8 cellular contexts compared by ENCODE assay signal in the genomic region with DNA sequence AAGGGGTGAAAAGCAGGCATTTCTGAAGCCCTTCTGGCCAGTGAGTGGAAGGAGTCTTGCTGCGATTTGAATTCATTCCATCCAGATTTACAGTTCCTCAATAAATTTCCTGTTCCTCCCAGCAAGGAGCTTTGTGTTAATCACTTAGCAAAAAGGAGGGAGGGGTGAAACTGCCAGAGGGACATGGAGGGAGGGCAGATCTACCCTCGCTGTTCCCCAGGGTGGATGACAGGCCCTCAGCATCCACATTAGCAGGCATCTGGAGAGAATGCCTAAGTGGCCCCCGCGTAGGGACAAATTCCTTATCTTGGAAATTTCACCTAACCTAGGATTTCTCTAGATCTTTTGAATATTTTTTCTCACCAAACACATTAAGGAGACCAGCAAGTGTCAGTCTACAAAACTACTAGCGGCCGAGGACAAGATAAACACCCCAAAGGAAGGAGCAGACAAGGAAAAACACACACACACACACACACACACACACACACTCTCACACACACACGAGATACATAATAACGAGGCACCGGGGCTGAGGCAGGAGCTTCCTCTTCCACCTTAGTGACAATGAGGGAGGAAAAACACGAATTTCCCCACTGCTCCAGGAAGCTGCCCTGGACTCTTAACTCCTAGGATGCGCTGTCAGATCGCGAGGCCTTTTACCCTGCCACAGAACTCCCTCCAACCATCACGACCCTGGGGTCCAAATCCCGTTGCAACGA. TPM values are rescaled to one million over a fixed set of nuclear protein-coding genes. Genes with fewer than 3 reads are reported as not detected.
DNase-seq lines count a peak whose midpoint lies in the region; ATAC-seq and TF ChIP-seq lines count a peak whose summit lies in the region.

No MANE protein-coding gene starts in this region.

- H3K27ac Mint-ChIP-seq in activated CD4-positive, alpha-beta memory T cell treated with anti-CD3 and anti-CD28 coated beads, Interleukin-2, amount 10 ng/mL, durations not matched to agents 7 days and 5 days: peak overlapping the region; percentile 86

- peaks cover 51% of the 10 kb centered on the region for H3K36me3 Mint-ChIP-seq in activated CD4-positive, alpha-beta memory T cell treated with anti-CD3 and anti-CD28 coated beads, Interleukin-2, amount 10 ng/mL, durations not matched to agents 7 days and 5 days (ENCODE audit: low read depth)

- no peaks in the 10 kb centered on the region for H3K27me3 Mint-ChIP-seq in activated CD4-positive, alpha-beta memory T cell treated with anti-CD3 and anti-CD28 coated beads, Interleukin-2, amount 10 ng/mL, durations not matched to agents 7 days and 5 days

- H3K36me3 ChIP-seq in HUES6 (ENCODE audit: control insufficient read depth, insufficient read depth, low read length) (peaks cover 40% of the 10 kb centered on the region), left ventricle myocardium inferior (peaks cover 38% of the 10 kb centered on the region)

- no peaks in the 10 kb centered on the region for H3K9me3 ChIP-seq in HUES6 (ENCODE audit: control insufficient read depth, insufficient read depth, low read depth, low read length)
- no peaks in the 10 kb centered on the region for H3K9me3 ChIP-seq in left ventricle myocardium inferior (replicated peaks)

- DNase-seq in AML-193 (lab: John Stamatoyannopoulos, UW) (peak; percentile 23 to 29), left ventricle myocardium inferior (no peak), sciatic nerve (ENCODE audit: low spot score) (no peak), DMS153 (lab: John Stamatoyannopoulos, UW) (no peak)
- DNase-seq in activated CD4-positive, alpha-beta memory T cell treated with anti-CD3 and anti-CD28 coated beads, Interleukin-2, amount 10 ng/mL, durations not matched to agents 7 days and 5 days: no peak

- H3K4me3 Mint-ChIP-seq in activated CD4-positive, alpha-beta memory T cell treated with anti-CD3 and anti-CD28 coated beads, Interleukin-2, amount 10 ng/mL, durations not matched to agents 7 days and 5 days: peak overlapping the region; percentile 92

- H3K27ac ChIP-seq in HUES6 (ENCODE audit: low read depth, low read length): peak overlapping the region; percentile 97; the same call in 1 of the 2 replicates
- H3K27ac ChIP-seq in left ventricle myocardium inferior (replicated peaks): peak overlapping the region; percentile 96

- H3K4me1 Mint-ChIP-seq in activated CD4-positive, alpha-beta memory T cell treated with anti-CD3 and anti-CD28 coated beads, Interleukin-2, amount 10 ng/mL, durations not matched to agents 7 days and 5 days: peaks cover 63% of the 10 kb centered on the region

- peak overlapping the region; percentile 83 for H3K4me3 ChIP-seq in HUES6 (ENCODE audit: low read depth, low read length)
- peak overlapping the region; percentile 82 for H3K4me3 ChIP-seq in left ventricle myocardium inferior

- POLR2A ChIA-PET in activated CD4-positive, alpha-beta memory T cell treated with anti-CD3 and anti-CD28 coated beads, Interleukin-2, amount 10 ng/mL, durations not matched to agents 7 days and 5 days (lab: Charles Lee): interaction anchor here (0.6 to 3.4 kb wide), 5 partner anchors 12 to 330 kb away, joined by 3 to 13 read pairs (median 4); no protein-coding TSS in a partner anchor

- no peak for TF ChIP-seq CTCF in left ventricle myocardium inferior (IDR thresholded peaks at IDR 0.05; ENCODE audit: borderline replicate concordance)

- H3K9me3 Mint-ChIP-seq in activated CD4-positive, alpha-beta memory T cell treated with anti-CD3 and anti-CD28 coated beads, Interleukin-2, amount 10 ng/mL, durations not matched to agents 7 days and 5 days: no peaks in the 10 kb centered on the region

- H3K9ac ChIP-seq in HUES6 (ENCODE audit: low read length): peak overlapping the region; percentile 95

- H3K4me1 ChIP-seq in HUES6 (ENCODE audit: control insufficient read depth, insufficient read depth, low read length) (peaks cover 36% of the 10 kb centered on the region), left ventricle myocardium inferior (peaks cover 51% of the 10 kb centered on the region)

- ATAC-seq in sciatic nerve (peak; percentile 1), HG02678 (IDR thresholded peaks at IDR 0.05; ENCODE audit: unreplicated experiment) (no peak), GM19455 (IDR thresholded peaks at IDR 0.05; ENCODE audit: unreplicated experiment) (no peak)

- H3K27me3 ChIP-seq in HUES6 (ENCODE audit: control insufficient read depth, insufficient read depth, low read length): no peaks in the 10 kb centered on the region
- no peaks in the 10 kb centered on the region for H3K27me3 ChIP-seq in left ventricle myocardium inferior (ENCODE audit: low read depth)

- CTCF ChIA-PET in activated CD4-positive, alpha-beta memory T cell treated with anti-CD3 and anti-CD28 coated beads, Interleukin-2, amount 10 ng/mL, durations not matched to agents 7 days and 5 days (lab: Charles Lee): interaction anchor here (1.4 to 4.6 kb wide), 3 partner anchors 14 to 47 kb away, joined by 3 to 48 read pairs (median 6); no protein-coding TSS in a partner anchor

- intact Hi-C loops in left ventricle myocardium inferior (cut with micrococcal nuclease): no loop called here
- intact Hi-C loops in sciatic nerve (cut with DNase I): no loop called here

RNA-seq across cellular contexts. Expression of gene ETV3, which starts 1.0 kb away (rescaled TPM):
- 10 to 100 TPM; 47.5 to 51.1 TPM for total RNA-seq in activated CD4-positive, alpha-beta memory T cell treated with anti-CD3 and anti-CD28 coated beads, Interleukin-2, amount 10 ng/mL, durations not matched to agents 7 days and 5 days
- 14.6 TPM for total RNA-seq in left ventricle myocardium inferior
- total RNA-seq in sciatic nerve: 32.5 TPM

RNA-seq across cellular contexts. Expression of gene ETV3L, which starts 37.6 kb away (rescaled TPM):
- not detected for total RNA-seq in activated CD4-positive, alpha-beta memory T cell treated with anti-CD3 and anti-CD28 coated beads, Interleukin-2, amount 10 ng/mL, durations not matched to agents 7 days and 5 days
- not detected for total RNA-seq in left ventricle myocardium inferior
- total RNA-seq in sciatic nerve: not detected

Comparison
In these comparisons a context has a peak if more than half of its experiments do, and no peak if none do; other contexts are left out.
1. DNase-seq: peak in AML-193 (2 of 2); none in activated CD4-positive, alpha-beta memory T cell treated with anti-CD3 and anti-CD28 coated beads, Interleukin-2, amount 10 ng/mL, durations not matched to agents 7 days and 5 days (single experiment), left ventricle myocardium inferior (single experiment), sciatic nerve (single experiment) and DMS153 (single experiment).